In the genomic region with DNA sequence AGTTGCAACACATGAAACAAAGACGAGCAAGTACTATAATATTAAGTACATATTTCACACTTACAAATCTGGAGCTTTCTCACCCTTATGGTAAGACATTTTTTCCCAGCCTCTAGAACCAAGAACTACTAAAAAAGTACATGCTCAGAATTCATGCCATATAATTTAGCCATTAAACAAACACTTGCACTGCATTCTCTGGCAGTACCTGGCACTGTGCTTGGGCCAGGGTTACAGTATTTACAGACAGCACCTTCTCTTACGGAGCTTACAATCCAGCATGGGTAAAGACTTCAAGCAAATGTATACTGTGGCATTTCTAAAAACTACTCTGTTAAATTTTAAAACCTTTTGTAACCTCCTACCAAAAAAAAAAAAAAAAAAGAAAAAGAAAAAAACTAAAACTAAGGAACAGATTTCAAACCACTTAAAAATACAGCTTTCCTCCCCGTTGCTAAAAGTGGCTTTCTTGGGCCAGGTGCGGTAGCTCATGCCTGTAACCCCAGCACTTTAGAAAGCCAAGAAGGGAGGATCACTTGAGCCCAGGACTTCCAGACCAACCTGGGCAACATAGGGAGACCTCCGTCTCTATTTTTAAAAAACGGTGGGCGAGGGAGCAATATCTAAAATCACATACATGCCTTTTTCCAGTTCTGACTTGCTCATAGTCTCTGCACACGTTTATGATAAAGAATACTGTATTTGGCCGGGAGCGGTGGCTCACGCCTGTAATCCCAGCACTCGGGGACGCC, we compare ENCODE assay signal across 8 cellular contexts. TPM values are rescaled to one million over a fixed set of nuclear protein-coding genes. Genes with fewer than 3 reads are reported as not detected.
DNase-seq lines count a peak whose midpoint lies in the region; ATAC-seq lines count a peak whose summit lies in the region.

No MANE protein-coding gene starts in this region.

- H3K36me3 Mint-ChIP-seq in activated CD8-positive, alpha-beta T cell treated with anti-CD3 and anti-CD28 coated beads, Interleukin-2, amount 10 ng/mL, durations not matched to agents 7 days and 5 days (ENCODE audit: low read depth), result peaks cover 28% of the 10 kb centered on the region

- ATAC-seq in HG02973 (IDR thresholded peaks at IDR 0.05; ENCODE audit: unreplicated experiment) (peak; percentile 0), right cardiac atrium (no peak), GM21360 (IDR thresholded peaks at IDR 0.05; ENCODE audit: unreplicated experiment) (no peak)
- ATAC-seq in activated CD8-positive, alpha-beta T cell treated with anti-CD3 and anti-CD28 coated beads, Interleukin-2, amount 10 ng/mL, durations not matched to agents 7 days and 5 days, result no peak

- intact Hi-C loops in right cardiac atrium (cut with DNase I), result loop anchor here in 2 of 4 donors (1.0 to 10.0 kb wide), 4 partner anchors 53 to 415 kb away; no protein-coding TSS in a partner anchor

- 7% methylated on average over 13 of the region's 13 CpGs for WGBS in right cardiac atrium

- peaks cover 2% of the 10 kb centered on the region for H3K27me3 Mint-ChIP-seq in activated CD8-positive, alpha-beta T cell treated with anti-CD3 and anti-CD28 coated beads, Interleukin-2, amount 10 ng/mL, durations not matched to agents 7 days and 5 days (ENCODE audit: low read depth)

- peak overlapping the region; percentile 96 for H3K27ac Mint-ChIP-seq in activated CD8-positive, alpha-beta T cell treated with anti-CD3 and anti-CD28 coated beads, Interleukin-2, amount 10 ng/mL, durations not matched to agents 7 days and 5 days

- DNase-seq in DMS79 treated with DMSO at 0.1 percent for 48 hours (lab: John Stamatoyannopoulos, UW) (peak; percentile 75), right cardiac atrium (no peak), glomerular visceral epithelial cell (ENCODE audit: extremely low spot score) (no peak)
- DNase-seq in activated CD8-positive, alpha-beta T cell treated with anti-CD3 and anti-CD28 coated beads, Interleukin-2, amount 10 ng/mL, durations not matched to agents 7 days and 5 days, result no peak
- no peak for DNase-seq in stimulated activated CD4-positive, alpha-beta T cell treated with anti-CD3 and anti-CD28 coated beads, Interleukin-4, amount 100 ng/mL, for 4 hours

- POLR2A ChIA-PET in activated CD8-positive, alpha-beta T cell treated with anti-CD3 and anti-CD28 coated beads, Interleukin-2, amount 10 ng/mL, durations not matched to agents 7 days and 5 days (lab: Charles Lee), result interaction anchor here (0.5 to 4.7 kb wide), 13 partner anchors 9 to 56 kb away, joined by 3 to 45 read pairs (median 6); no protein-coding TSS in a partner anchor

- H3K9me3 Mint-ChIP-seq in activated CD8-positive, alpha-beta T cell treated with anti-CD3 and anti-CD28 coated beads, Interleukin-2, amount 10 ng/mL, durations not matched to agents 7 days and 5 days (ENCODE audit: insufficient read depth), result no peaks in the 10 kb centered on the region

- no peaks in the 10 kb centered on the region for H3K27me3 ChIP-seq in right cardiac atrium (ENCODE audit: control insufficient read depth, insufficient read depth)

- CTCF ChIA-PET in activated CD8-positive, alpha-beta T cell treated with anti-CD3 and anti-CD28 coated beads, Interleukin-2, amount 10 ng/mL, durations not matched to agents 7 days and 5 days (lab: Charles Lee), result interaction anchor here (0.6 to 12.4 kb wide), 25 partner anchors 10 to 423 kb away, joined by 3 to 263 read pairs (median 6); no protein-coding TSS in a partner anchor

- H3K4me1 ChIP-seq in right cardiac atrium (ENCODE audit: control insufficient read depth, insufficient read depth, low read length), result no peaks in the 10 kb centered on the region

- peak overlapping the region; percentile 80 for H3K27ac ChIP-seq in right cardiac atrium (ENCODE audit: low read length)
- peak overlapping the region; percentile 14 to 94 (median 85) for H3K27ac ChIP-seq in skin epidermis

- peaks cover 56% of the 10 kb centered on the region for H3K4me1 Mint-ChIP-seq in activated CD8-positive, alpha-beta T cell treated with anti-CD3 and anti-CD28 coated beads, Interleukin-2, amount 10 ng/mL, durations not matched to agents 7 days and 5 days (ENCODE audit: low read depth)

- H3K9me3 ChIP-seq in right cardiac atrium (ENCODE audit: control insufficient read depth, low read length), result no peaks in the 10 kb centered on the region

- H3K4me3 ChIP-seq in right cardiac atrium (ENCODE audit: low read length) (peak overlapping the region; percentile 98), skin epidermis (peak overlapping the region; percentile 66 to 89 (median 83))

- H3K4me3 Mint-ChIP-seq in activated CD8-positive, alpha-beta T cell treated with anti-CD3 and anti-CD28 coated beads, Interleukin-2, amount 10 ng/mL, durations not matched to agents 7 days and 5 days, result peak overlapping the region; percentile 100

RNA-seq across cellular contexts. Expression of gene GNPTAB, which starts 0.9 kb away (rescaled TPM):
- total RNA-seq in activated CD8-positive, alpha-beta T cell treated with anti-CD3 and anti-CD28 coated beads, Interleukin-2, amount 10 ng/mL, durations not matched to agents 7 days and 5 days, result 100 to 1,000 TPM; 104 to 109 TPM
- total RNA-seq in right cardiac atrium, result 10 to 100 TPM; 46.7 to 53.6 (median 50.7) TPM
- 25.6 TPM for polyA plus RNA-seq in right cardiac atrium

RNA-seq across cellular contexts. Expression of gene DRAM1, which starts 47.6 kb away (rescaled TPM):
- 1 to 10 TPM; 2.6 to 2.7 TPM for total RNA-seq in activated CD8-positive, alpha-beta T cell treated with anti-CD3 and anti-CD28 coated beads, Interleukin-2, amount 10 ng/mL, durations not matched to agents 7 days and 5 days
- 10 to 100 TPM in 1 of 4 donors, 1 to 10 TPM in 3; 6.3 to 13.3 (median 9.0) TPM for total RNA-seq in right cardiac atrium
- polyA plus RNA-seq in right cardiac atrium, result 4.7 TPM
